18 cellular contexts compared by ENCODE assay signal in genomic region chr10:77763453-77764430, GRCh38.
DNase-seq lines count a peak whose midpoint lies in the region; ATAC-seq and TF ChIP-seq lines count a peak whose summit lies in the region.
"Had no signal": no experiment of that assay in that cellular context is flagged by ENCODE, and none has a peak within 500 bp of the region (broad histone marks: within the 10 kb centered on the region; RNA-seq: fewer than 3 reads in every experiment).

No MANE protein-coding gene starts in this region.

- ATAC-seq in GM21619 (IDR thresholded peaks at IDR 0.05; ENCODE audit: unreplicated experiment) (no peak), HG03460 (IDR thresholded peaks at IDR 0.05; ENCODE audit: unreplicated experiment) (no peak)

- TF ChIP-seq CTCF in MCF 10A (IDR thresholded peaks at IDR 0.05; ENCODE audit: unreplicated experiment) = no peak
- no peak for TF ChIP-seq CTCF in breast epithelium (IDR thresholded peaks at IDR 0.05)
- TF ChIP-seq CTCF in MM.1S (IDR thresholded peaks at IDR 0.05; ENCODE audit: low read length) = peak; percentile 40
- no peak for TF ChIP-seq CTCF in colonic mucosa (IDR thresholded peaks at IDR 0.05)

- H3F3A ChIP-seq in MM.1S (ENCODE audit: insufficient read depth, low read length) = peaks cover 16% of the 10 kb centered on the region

- no peaks in the 10 kb centered on the region for H3K9me2 ChIP-seq in MM.1S (replicated peaks; ENCODE audit: insufficient read depth, low read length)

- intact Hi-C loops in MCF 10A (cut with micrococcal nuclease) = no loop called here
- intact Hi-C loops in breast epithelium (cut with DNase I; ENCODE audit: low total_unique reads) = no loop called here
- intact Hi-C loops in colonic mucosa (cut with DNase I) = no loop called here

- H3K79me2 ChIP-seq in MM.1S (ENCODE audit: low read length) = no peaks in the 10 kb centered on the region

- peak overlapping the region; percentile 36 for H2AFZ ChIP-seq in MM.1S (ENCODE audit: low read length)

- no peaks in the 10 kb centered on the region for H4K20me1 ChIP-seq in MM.1S (ENCODE audit: insufficient read depth, low read length)

- peaks cover 27% of the 10 kb centered on the region for H3K36me3 Mint-ChIP-seq in MCF 10A (ENCODE audit: insufficient read depth, unreplicated experiment)

- CTCF ChIA-PET in MCF 10A (lab: Yijun Ruan, JAX) = interaction anchor here (0.7 kb wide), 1 partner anchor 373 kb away, joined by 3 read pairs; no protein-coding TSS in a partner anchor

- H3K27me3 ChIP-seq in breast epithelium (no peaks in the 10 kb centered on the region), MM.1S (replicated peaks; ENCODE audit: insufficient read depth, low read length) (no peaks in the 10 kb centered on the region), colonic mucosa (no peaks in the 10 kb centered on the region)
- H3K27me3 ChIP-seq: ascending aorta, transverse colon had no signal

- H3K9me3 ChIP-seq in breast epithelium = no peaks in the 10 kb centered on the region
- H3K9me3 ChIP-seq in MM.1S (replicated peaks; ENCODE audit: insufficient read depth, low read length) = no peaks in the 10 kb centered on the region
- H3K9me3 ChIP-seq in colonic mucosa = no peaks in the 10 kb centered on the region
- H3K9me3 ChIP-seq: ascending aorta, transverse colon had no signal

- POLR2A ChIA-PET in MCF 10A (lab: Yijun Ruan, JAX) = interaction anchor here (0.6 to 0.7 kb wide), 2 partner anchors 51 to 746 kb away, joined by 3 to 4 read pairs; no protein-coding TSS in a partner anchor

- H3K27ac ChIP-seq in breast epithelium = no peak overlapping the region
- peak overlapping the region; percentile 78 for H3K27ac ChIP-seq in MM.1S (ENCODE audit: low read length)
- H3K27ac ChIP-seq in colonic mucosa = no peak overlapping the region
- H3K27ac ChIP-seq: ascending aorta, transverse colon had no signal

- peak overlapping the region; percentile 49 for H3K4me2 ChIP-seq in MM.1S (ENCODE audit: low read depth, low read length)

- H3K4me3 Mint-ChIP-seq in MCF 10A (ENCODE audit: unreplicated experiment) = no peak overlapping the region
- H3K4me3 Mint-ChIP-seq: activated CD4-positive, alpha-beta memory T cell treated with anti-CD3 and anti-CD28 coated beads, Interleukin-2, amount 10 ng/mL, durations not matched to agents 7 days and 5 days; activated T-cell treated with anti-CD3 and anti-CD28 coated beads, Interleukin-2, amount 50 U/mL, for 24 hours; stimulated activated naive CD8-positive, alpha-beta T cell treated with anti-CD3 and anti-CD28 coated beads, Interleukin-15, Interleukin-2, amounts not matched to agents 100 ng/mL and 50 ng/mL, for 24 hours had no signal

- H3K9me3 Mint-ChIP-seq in MCF 10A (ENCODE audit: unreplicated experiment) = no peaks in the 10 kb centered on the region
- H3K9me3 Mint-ChIP-seq: activated CD4-positive, alpha-beta memory T cell treated with anti-CD3 and anti-CD28 coated beads, Interleukin-2, amount 10 ng/mL, durations not matched to agents 7 days and 5 days; activated T-cell treated with anti-CD3 and anti-CD28 coated beads, Interleukin-2, amount 50 U/mL, for 24 hours; stimulated activated naive CD8-positive, alpha-beta T cell treated with anti-CD3 and anti-CD28 coated beads, Interleukin-15, Interleukin-2, amounts not matched to agents 100 ng/mL and 50 ng/mL, for 24 hours had no signal

- peak overlapping the region; percentile 49 for H3K27ac Mint-ChIP-seq in MCF 10A (ENCODE audit: low read depth, unreplicated experiment)
- H3K27ac Mint-ChIP-seq: activated CD4-positive, alpha-beta memory T cell treated with anti-CD3 and anti-CD28 coated beads, Interleukin-2, amount 10 ng/mL, durations not matched to agents 7 days and 5 days; activated T-cell treated with anti-CD3 and anti-CD28 coated beads, Interleukin-2, amount 50 U/mL, for 24 hours; stimulated activated naive CD8-positive, alpha-beta T cell treated with anti-CD3 and anti-CD28 coated beads, Interleukin-15, Interleukin-2, amounts not matched to agents 100 ng/mL and 50 ng/mL, for 24 hours had no signal

- H3K4me3 ChIP-seq in breast epithelium (no peak overlapping the region), MM.1S (ENCODE audit: low read length) (peak overlapping the region; percentile 1; the same call in 1 of the 2 replicates), colonic mucosa (no peak overlapping the region)
- H3K4me3 ChIP-seq: ascending aorta, transverse colon had no signal

- peaks cover 16% of the 10 kb centered on the region for H3K4me1 Mint-ChIP-seq in MCF 10A (ENCODE audit: insufficient read depth, unreplicated experiment)
- H3K4me1 Mint-ChIP-seq: activated CD4-positive, alpha-beta memory T cell treated with anti-CD3 and anti-CD28 coated beads, Interleukin-2, amount 10 ng/mL, durations not matched to agents 7 days and 5 days had no signal

- H3K9ac ChIP-seq in MM.1S (ENCODE audit: low read length) (peak overlapping the region; percentile 36), colonic mucosa (ENCODE audit: low read depth in 2 of 2, low read length in 2 of 2) (no peak overlapping the region)

- TF ChIP-seq POLR2A in breast epithelium (IDR thresholded peaks at IDR 0.05) = no peak

- H3K36me3 ChIP-seq in breast epithelium (no peaks in the 10 kb centered on the region), MM.1S (replicated peaks; ENCODE audit: insufficient read depth, low read length) (no peaks in the 10 kb centered on the region), colonic mucosa (no peaks in the 10 kb centered on the region)
- H3K36me3 ChIP-seq: ascending aorta, transverse colon had no signal

- no peaks in the 10 kb centered on the region for H3K4me1 ChIP-seq in breast epithelium
- H3K4me1 ChIP-seq in MM.1S (ENCODE audit: low read length) = peaks cover 21% of the 10 kb centered on the region
- no peaks in the 10 kb centered on the region for H3K4me1 ChIP-seq in colonic mucosa
- H3K4me1 ChIP-seq: ascending aorta, transverse colon had no signal

- DNase-seq in MCF 10A (ENCODE audit: unreplicated experiment) (no peak), breast epithelium (ENCODE audit: low spot score in 2 of 2) (no peak), MM.1S (peak; percentile 89), colonic mucosa (peak; percentile 40), pons (ENCODE audit: low spot score) (peak; percentile 16), C1 segment of cervical spinal cord (lab: John Stamatoyannopoulos, UW) (no peak)
- DNase-seq: activated CD4-positive, alpha-beta memory T cell treated with anti-CD3 and anti-CD28 coated beads, Interleukin-2, amount 10 ng/mL, durations not matched to agents 7 days and 5 days; activated naive CD4-positive, alpha-beta T cell treated with anti-CD3 and anti-CD28 coated beads, Interleukin-2, amount 50 U/mL, for 16 hours; activated T-cell treated with anti-CD3 and anti-CD28 coated beads, Interleukin-2, amount 50 U/mL, for 24 hours; HCEC 1CT; islet precursor cell; NCI-H1694; NK-92 treated with Interleukin-12 subunit alpha and Interleukin-12 subunit beta, amount 100 ng/mL, for 24 hours; transverse colon had no signal

- BruUV-seq in MCF 10A (replicated peaks; lab: Mats Ljungman, UMichigan) = no TSS peak

- H3K27me3 Mint-ChIP-seq in MCF 10A (ENCODE audit: insufficient read depth, unreplicated experiment) = no peaks in the 10 kb centered on the region
- H3K27me3 Mint-ChIP-seq: activated T-cell treated with anti-CD3 and anti-CD28 coated beads, Interleukin-2, amount 50 U/mL, for 24 hours had no signal

Comparison
In these comparisons a context has a peak if more than half of its experiments do, and no peak if none do; other contexts are left out.
1. DNase-seq: peak in MM.1S (single experiment), colonic mucosa (single experiment) and pons (single experiment); none in MCF 10A (single experiment), breast epithelium (0 of 2) and C1 segment of cervical spinal cord (0 of 14).